ENCODE assay signal across 16 cellular contexts in the genomic region with DNA sequence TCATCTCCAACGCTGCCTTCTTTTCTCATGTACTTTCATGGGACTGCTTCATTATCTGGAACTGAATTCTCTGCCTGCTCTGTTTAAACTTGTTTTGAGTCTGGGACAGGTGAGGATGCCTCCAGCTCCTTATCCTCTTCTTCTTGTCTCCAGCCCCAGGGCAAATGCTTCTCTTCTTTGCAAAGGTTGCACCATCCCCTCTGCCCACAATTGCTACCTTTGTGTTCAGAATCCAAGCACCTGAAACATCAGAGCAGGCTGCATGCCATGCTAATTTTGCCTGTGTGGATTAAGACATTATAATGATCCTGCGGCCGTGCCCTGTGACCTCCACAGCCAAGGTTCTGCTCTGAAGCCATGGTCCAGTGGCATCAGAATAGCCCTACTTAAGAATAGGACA.
DNase-seq lines count a peak whose midpoint lies in the region; ATAC-seq and TF ChIP-seq lines count a peak whose summit lies in the region.
"Had no signal": no experiment of that assay in that cellular context is flagged by ENCODE, and none has a peak within 500 bp of the region (broad histone marks: within the 10 kb centered on the region; RNA-seq: fewer than 3 reads in every experiment).

No MANE protein-coding gene starts in this region.

- H2BK5ac ChIP-seq in trophoblast cell (ENCODE audit: low read depth, low read length, poor library complexity) = no peak overlapping the region

- 0 out of 2 replicates have a peak, but pooled peaks have one; percentile 16 for ATAC-seq in WTC11
- no peak for ATAC-seq in GM21390 (IDR thresholded peaks at IDR 0.05; ENCODE audit: unreplicated experiment)
- ATAC-seq in HG03520 (IDR thresholded peaks at IDR 0.05; ENCODE audit: unreplicated experiment) = no peak
- ATAC-seq: CD8-positive, alpha-beta T cell had no signal

- no peak overlapping the region for H2AFZ ChIP-seq in trophoblast cell (ENCODE audit: insufficient read depth, low read length, poor library complexity)
- H2AFZ ChIP-seq: GM23248 had no signal

- H4K8ac ChIP-seq in trophoblast cell (ENCODE audit: low read depth, low read length) = no peak overlapping the region

- intact Hi-C loops in Caco-2 (cut with micrococcal nuclease; ENCODE audit: unreplicated experiment) = no loop called here

- H3K9me3 ChIP-seq in Caco-2 (no peaks in the 10 kb centered on the region), trophoblast cell (ENCODE audit: insufficient read depth, low read depth, low read length) (no peaks in the 10 kb centered on the region)
- H3K9me3 ChIP-seq: BLaER1 treated with 17β-estradiol and CSF1 and Interleukin-3, amounts not matched to agents 10 nM and 100 nM had no signal

- H3K27me3 Mint-ChIP-seq in Caco-2 (ENCODE audit: insufficient read depth, unreplicated experiment) (no peaks in the 10 kb centered on the region), WTC11 (ENCODE audit: low read depth) (no peaks in the 10 kb centered on the region; the same call in 1 of the 2 replicates)

- no peak overlapping the region for H3K4me3 Mint-ChIP-seq in Caco-2 (ENCODE audit: unreplicated experiment)
- H3K4me3 Mint-ChIP-seq in WTC11 = no peak overlapping the region
- H3K4me3 Mint-ChIP-seq: B cell; CD8-positive, alpha-beta T cell had no signal

- no peaks in the 10 kb centered on the region for H3K79me2 ChIP-seq in trophoblast cell (ENCODE audit: control insufficient read depth, insufficient read depth, low read length, poor library complexity)

- H2AK5ac ChIP-seq in trophoblast cell (ENCODE audit: low read length) = no peak overlapping the region

- H3K4me1 ChIP-seq in Caco-2 (no peaks in the 10 kb centered on the region), trophoblast cell (ENCODE audit: control insufficient read depth in 1 of 2, insufficient read depth in 2 of 2, low read length in 2 of 2) (peaks cover 0 to 2% of the 10 kb centered on the region in 2 experiments)
- H3K4me1 ChIP-seq: BLaER1 treated with 17β-estradiol and CSF1 and Interleukin-3, amounts not matched to agents 10 nM and 100 nM had no signal

- POLR2A ChIA-PET in Caco-2 (lab: Charles Lee) (no interaction called here), WTC11 (lab: Charles Lee) (no interaction called here)

- H3K9me3 Mint-ChIP-seq in Caco-2 (ENCODE audit: unreplicated experiment) (peaks cover 11% of the 10 kb centered on the region), WTC11 (no peaks in the 10 kb centered on the region)
- H3K9me3 Mint-ChIP-seq: CD8-positive, alpha-beta T cell had no signal

- H3K36me3 ChIP-seq in Caco-2 (ENCODE audit: control insufficient read depth, insufficient read depth, low read length) (no peaks in the 10 kb centered on the region), trophoblast cell (ENCODE audit: control insufficient read depth in 1 of 2, insufficient read depth in 2 of 2, low read length in 2 of 2) (no peaks in the 10 kb centered on the region)
- H3K36me3 ChIP-seq: BLaER1 treated with 17β-estradiol and CSF1 and Interleukin-3, amounts not matched to agents 10 nM and 100 nM had no signal

- H3K23ac ChIP-seq in trophoblast cell (ENCODE audit: low read length) = no peak overlapping the region

- H4K12ac ChIP-seq in trophoblast cell (ENCODE audit: low read depth, low read length) = no peak overlapping the region

- TF ChIP-seq CTCF in Caco-2 (IDR thresholded peaks at IDR 0.05; ENCODE audit: insufficient read depth in 1 of 2, low read depth in 1 of 2, low read length in 1 of 2, severe bottlenecking in 1 of 2, unreplicated experiment in 1 of 2) (no peak), WTC11 (IDR thresholded peaks at IDR 0.05) (no peak)

- H3K4me3 ChIP-seq in Caco-2 (ENCODE audit: low read depth, low read length) (no peak overlapping the region), trophoblast cell (ENCODE audit: low read depth, low read length) (no peak overlapping the region)
- H3K4me3 ChIP-seq: BLaER1 treated with 17β-estradiol and CSF1 and Interleukin-3, amounts not matched to agents 10 nM and 100 nM; GM23248 had no signal

- H2BK120ac ChIP-seq in trophoblast cell (ENCODE audit: insufficient read depth, low read length, poor library complexity) = no peak overlapping the region

- no peak overlapping the region for H3K9ac ChIP-seq in trophoblast cell (ENCODE audit: low read length)
- H3K9ac ChIP-seq: BLaER1 treated with 17β-estradiol and CSF1 and Interleukin-3, amounts not matched to agents 10 nM and 100 nM; GM23248 had no signal

- H3K36me3 Mint-ChIP-seq in Caco-2 (ENCODE audit: insufficient read depth, unreplicated experiment) (no peaks in the 10 kb centered on the region), WTC11 (no peaks in the 10 kb centered on the region)
- H3K36me3 Mint-ChIP-seq: CD8-positive, alpha-beta T cell had no signal

- H3K27ac Mint-ChIP-seq in Caco-2 (ENCODE audit: unreplicated experiment) (peak overlapping the region; percentile 4), WTC11 (no peak overlapping the region)
- H3K27ac Mint-ChIP-seq: B cell; CD8-positive, alpha-beta T cell had no signal

- H3K18ac ChIP-seq in trophoblast cell (ENCODE audit: low read length) = no peak overlapping the region

- H3K4me2 ChIP-seq in trophoblast cell (ENCODE audit: low read length) = no peak overlapping the region
- H3K4me2 ChIP-seq: BLaER1 treated with 17β-estradiol and CSF1 and Interleukin-3, amounts not matched to agents 10 nM and 100 nM had no signal

- DNase-seq in Caco-2 (peak; percentile 56 to 77), WTC11 (ENCODE audit: low spot score) (no peak), islet precursor cell (peak; percentile 90), trophoblast cell (peak; percentile 70 to 79), SW480 (ENCODE audit: low spot score) (no peak)
- DNase-seq: CD8-positive, alpha-beta T cell; DMS 273 treated with DMSO at 0.1 percent for 48 hours; DMS53; DND-41; EL; GM23248; HCEC 1CT had no signal

- no peaks in the 10 kb centered on the region for H3K79me1 ChIP-seq in trophoblast cell (ENCODE audit: low read length)

- no peak overlapping the region for H3K14ac ChIP-seq in trophoblast cell (ENCODE audit: low read length)

- H3K4me1 Mint-ChIP-seq in Caco-2 (ENCODE audit: low read depth, unreplicated experiment) (peaks cover 7% of the 10 kb centered on the region), WTC11 (peaks cover 10% of the 10 kb centered on the region)
- H3K4me1 Mint-ChIP-seq: B cell had no signal

- H3K4ac ChIP-seq in trophoblast cell (ENCODE audit: low read depth, low read length) = no peak overlapping the region

- no TSS peak for BruUV-seq in Caco-2 (replicated peaks; lab: Mats Ljungman, UMichigan)

- no peak overlapping the region for H4K91ac ChIP-seq in trophoblast cell (ENCODE audit: low read depth, low read length)

- H3K27me3 ChIP-seq in Caco-2 (replicated peaks; ENCODE audit: control insufficient read depth, insufficient read depth, low read length) (no peaks in the 10 kb centered on the region), trophoblast cell (ENCODE audit: insufficient read depth, low read length) (no peaks in the 10 kb centered on the region)
- H3K27me3 ChIP-seq: BLaER1 treated with 17β-estradiol and CSF1 and Interleukin-3, amounts not matched to agents 10 nM and 100 nM had no signal

- no peak overlapping the region for H2BK12ac ChIP-seq in trophoblast cell (ENCODE audit: low read length)

- no CpG with 5 or more reads among the region's 3 CpGs for WGBS in trophoblast cell (ENCODE audit: extremely low coverage, insufficient coverage, insufficient read length)

- H3K27ac ChIP-seq in trophoblast cell (ENCODE audit: low read depth, low read length) = no peak overlapping the region
- H3K27ac ChIP-seq: BLaER1 treated with 17β-estradiol and CSF1 and Interleukin-3, amounts not matched to agents 10 nM and 100 nM; GM23248 had no signal

- CTCF ChIA-PET in Caco-2 (lab: Charles Lee) = no interaction called here
- CTCF ChIA-PET in WTC11 (lab: Charles Lee) = no interaction called here

TF ChIP-seq in WTC11, 78 proteins besides CTCF, POLR2A, EP300 and RAD21 (continues in another document):
- TF ChIP-seq, protein P1, sequence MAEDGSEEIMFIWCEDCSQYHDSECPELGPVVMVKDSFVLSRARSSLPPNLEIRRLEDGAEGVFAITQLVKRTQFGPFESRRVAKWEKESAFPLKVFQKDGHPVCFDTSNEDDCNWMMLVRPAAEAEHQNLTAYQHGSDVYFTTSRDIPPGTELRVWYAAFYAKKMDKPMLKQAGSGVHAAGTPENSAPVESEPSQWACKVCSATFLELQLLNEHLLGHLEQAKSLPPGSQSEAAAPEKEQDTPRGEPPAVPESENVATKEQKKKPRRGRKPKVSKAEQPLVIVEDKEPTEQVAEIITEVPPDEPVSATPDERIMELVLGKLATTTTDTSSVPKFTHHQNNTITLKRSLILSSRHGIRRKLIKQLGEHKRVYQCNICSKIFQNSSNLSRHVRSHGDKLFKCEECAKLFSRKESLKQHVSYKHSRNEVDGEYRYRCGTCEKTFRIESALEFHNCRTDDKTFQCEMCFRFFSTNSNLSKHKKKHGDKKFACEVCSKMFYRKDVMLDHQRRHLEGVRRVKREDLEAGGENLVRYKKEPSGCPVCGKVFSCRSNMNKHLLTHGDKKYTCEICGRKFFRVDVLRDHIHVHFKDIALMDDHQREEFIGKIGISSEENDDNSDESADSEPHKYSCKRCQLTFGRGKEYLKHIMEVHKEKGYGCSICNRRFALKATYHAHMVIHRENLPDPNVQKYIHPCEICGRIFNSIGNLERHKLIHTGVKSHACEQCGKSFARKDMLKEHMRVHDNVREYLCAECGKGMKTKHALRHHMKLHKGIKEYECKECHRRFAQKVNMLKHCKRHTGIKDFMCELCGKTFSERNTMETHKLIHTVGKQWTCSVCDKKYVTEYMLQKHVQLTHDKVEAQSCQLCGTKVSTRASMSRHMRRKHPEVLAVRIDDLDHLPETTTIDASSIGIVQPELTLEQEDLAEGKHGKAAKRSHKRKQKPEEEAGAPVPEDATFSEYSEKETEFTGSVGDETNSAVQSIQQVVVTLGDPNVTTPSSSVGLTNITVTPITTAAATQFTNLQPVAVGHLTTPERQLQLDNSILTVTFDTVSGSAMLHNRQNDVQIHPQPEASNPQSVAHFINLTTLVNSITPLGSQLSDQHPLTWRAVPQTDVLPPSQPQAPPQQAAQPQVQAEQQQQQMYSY (CRISPR knock-in tag; IDR thresholded peaks at IDR 0.05) = no peak
- no peak for TF ChIP-seq NR2C2 (CRISPR knock-in tag; IDR thresholded peaks at IDR 0.05)
- TF ChIP-seq, protein P2, sequence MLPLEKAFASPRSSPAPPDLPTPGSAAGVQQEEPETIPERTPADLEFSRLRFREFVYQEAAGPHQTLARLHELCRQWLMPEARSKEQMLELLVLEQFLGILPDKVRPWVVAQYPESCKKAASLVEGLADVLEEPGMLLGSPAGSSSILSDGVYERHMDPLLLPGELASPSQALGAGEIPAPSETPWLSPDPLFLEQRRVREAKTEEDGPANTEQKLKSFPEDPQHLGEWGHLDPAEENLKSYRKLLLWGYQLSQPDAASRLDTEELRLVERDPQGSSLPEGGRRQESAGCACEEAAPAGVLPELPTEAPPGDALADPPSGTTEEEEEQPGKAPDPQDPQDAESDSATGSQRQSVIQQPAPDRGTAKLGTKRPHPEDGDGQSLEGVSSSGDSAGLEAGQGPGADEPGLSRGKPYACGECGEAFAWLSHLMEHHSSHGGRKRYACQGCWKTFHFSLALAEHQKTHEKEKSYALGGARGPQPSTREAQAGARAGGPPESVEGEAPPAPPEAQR (CRISPR knock-in tag; IDR thresholded peaks at IDR 0.05) = no peak

Comparison
In these comparisons a context has a peak if more than half of its experiments do, and no peak if none do; other contexts are left out.
1. DNase-seq: peak in Caco-2 (2 of 2), islet precursor cell (single experiment) and trophoblast cell (2 of 2); none in WTC11 (single experiment) and SW480 (single experiment).